ENCODE assay signal across 1 cellular context in genomic region chr10:101777085-101777856, GRCh38.
A peak's percentile ranks its signal among the peaks of the same experiment; 100 is the strongest.
TF ChIP-seq lines count a peak whose summit lies in the region.

No MANE protein-coding gene starts in this region.

TF ChIP-seq in GM12878, 131 proteins besides CTCF, POLR2A, EP300 and RAD21:
- TF ChIP-seq MTA2 (IDR thresholded peaks at IDR 0.05; ENCODE audit: low read depth) (no peak), ZNF24 (IDR thresholded peaks at IDR 0.05) (0 out of 2 replicates have a peak, but pooled peaks have one; percentile 20)
TF ChIP-seq in GM12878: peak in this region for 1.
